ENCODE assay signal across 24 cellular contexts in the genomic region with DNA sequence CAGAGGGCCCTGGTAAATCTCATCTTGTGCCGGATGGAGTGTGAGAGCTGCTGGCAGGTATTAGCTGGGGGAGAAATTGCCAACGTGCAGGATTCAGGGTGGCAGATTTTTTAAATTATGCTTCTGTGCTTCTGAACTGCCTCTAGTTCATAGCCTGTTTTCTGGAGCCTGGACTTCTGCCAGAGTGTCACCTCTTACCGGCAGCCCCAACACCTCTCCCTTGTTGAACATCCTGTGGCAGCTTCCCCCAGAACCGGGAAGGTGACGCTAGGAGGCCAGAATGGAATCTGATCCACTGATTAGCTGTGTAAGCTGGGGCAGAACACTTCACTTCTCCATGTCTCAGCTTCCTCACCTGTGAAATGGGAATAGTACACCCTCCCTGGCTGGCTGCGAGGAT. TPM values are rescaled to one million over a fixed set of nuclear protein-coding genes. Genes with fewer than 3 reads are reported as not detected.
"Had no signal": no experiment of that assay in that cellular context is flagged by ENCODE, and none has a peak within 500 bp of the region (broad histone marks: within the 10 kb centered on the region; RNA-seq: fewer than 3 reads in every experiment).

No MANE protein-coding gene starts in this region.

- H3K4me3 ChIP-seq: ascending aorta, cardiac muscle cell, PC-9, SJCRH30 had no signal

- H3K36me3 ChIP-seq: ascending aorta, cardiac muscle cell, SJCRH30, WERI-Rb-1 had no signal

- H3K9me3 ChIP-seq: ascending aorta, SJCRH30, SK-N-SH had no signal

- DNase-seq: activated CD4-positive, alpha-beta T cell treated with anti-CD3 and anti-CD28 coated beads for 36 hours; activated CD4-positive, alpha-beta T cell treated with anti-CD3 and anti-CD28 coated beads, Interleukin-2, amount 50 U/mL, for 1 hour; activated CD8-positive, alpha-beta memory T cell treated with anti-CD3 and anti-CD28 coated beads, Interleukin-2, amount 50 U/mL, for 4 hours; activated CD8-positive, alpha-beta T cell treated with anti-CD3 and anti-CD28 coated beads for 36 hours; activated naive CD4-positive, alpha-beta T cell treated with anti-CD3 and anti-CD28 coated beads, Interleukin-2, amount 50 U/mL, for 16 hours; activated naive CD8-positive, alpha-beta T cell treated with anti-CD3 and anti-CD28 coated beads, Interleukin-2, amount 10 ng/mL, durations not matched to agents 7 days and 5 days; MM.1S; NCI-H1105; NCI-H1436; NCI-H1694 treated with DMSO at 0.1 percent for 48 hours; NCI-H2029 treated with DMSO at 0.1 percent for 48 hours; NCI-H345; NCI-H510A; NCI-H526 treated with DMSO at 0.1 percent for 48 hours; NCI-H82; PC-9; Right ventricle myocardium superior; SJCRH30; SK-N-SH; T-helper 1 cell; WERI-Rb-1 had no signal

- H3K27me3 ChIP-seq: SJCRH30 had no signal

- ATAC-seq: activated CD4-positive, alpha-beta T cell treated with anti-CD3 and anti-CD28 coated beads for 36 hours; activated CD8-positive, alpha-beta T cell treated with anti-CD3 and anti-CD28 coated beads for 36 hours had no signal

- H3K4me2 ChIP-seq: SK-N-SH had no signal

- H3K9ac ChIP-seq: SK-N-SH had no signal

- H3K27ac ChIP-seq: ascending aorta, cardiac muscle cell, PC-9, SJCRH30, WERI-Rb-1 had no signal

RNA-seq across cellular contexts. Expression of a gene that starts 5.1 kb away (rescaled TPM):
- total RNA-seq: activated CD4-positive, alpha-beta T cell treated with anti-CD3 and anti-CD28 coated beads for 36 hours; activated CD8-positive, alpha-beta T cell treated with anti-CD3 and anti-CD28 coated beads for 36 hours; activated naive CD8-positive, alpha-beta T cell treated with anti-CD3 and anti-CD28 coated beads, Interleukin-2, amount 10 ng/mL, durations not matched to agents 7 days and 5 days; ascending aorta; cardiac muscle cell; SJCRH30; T-helper 2 cell treated with Interferon-gamma antibody and Interleukin-4, amounts not matched to agents 100 ng/mL and 5 ng/mL, for 36 hours had no signal
- polyA plus RNA-seq: cardiac muscle cell, SK-N-SH had no signal
